ENCODE assay signal across 1 cellular context in the genomic region with DNA sequence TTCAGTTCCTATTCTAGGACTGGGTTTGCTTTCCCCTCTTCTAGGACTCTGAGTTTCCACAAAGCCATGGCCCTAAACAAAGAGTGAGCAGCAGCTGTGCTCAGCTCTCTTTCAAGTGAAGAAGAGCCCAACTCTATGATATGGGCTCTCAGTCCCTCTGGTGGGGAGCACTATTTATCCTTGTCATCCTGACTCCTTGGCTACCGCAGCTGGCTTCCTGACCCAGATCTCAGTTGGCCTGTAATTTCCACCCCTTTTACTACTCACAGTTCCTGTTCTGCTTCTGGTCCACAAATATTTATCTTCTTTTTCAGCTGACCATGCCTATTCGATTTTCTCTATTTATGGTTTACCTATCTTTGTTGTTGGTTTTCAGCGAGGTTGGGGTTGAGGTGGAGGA.
TF ChIP-seq lines count a peak whose summit lies in the region.

No MANE protein-coding gene starts in this region.

TF ChIP-seq in HepG2, 621 proteins besides CTCF, POLR2A, EP300 and RAD21:
- TF ChIP-seq, protein P1, sequence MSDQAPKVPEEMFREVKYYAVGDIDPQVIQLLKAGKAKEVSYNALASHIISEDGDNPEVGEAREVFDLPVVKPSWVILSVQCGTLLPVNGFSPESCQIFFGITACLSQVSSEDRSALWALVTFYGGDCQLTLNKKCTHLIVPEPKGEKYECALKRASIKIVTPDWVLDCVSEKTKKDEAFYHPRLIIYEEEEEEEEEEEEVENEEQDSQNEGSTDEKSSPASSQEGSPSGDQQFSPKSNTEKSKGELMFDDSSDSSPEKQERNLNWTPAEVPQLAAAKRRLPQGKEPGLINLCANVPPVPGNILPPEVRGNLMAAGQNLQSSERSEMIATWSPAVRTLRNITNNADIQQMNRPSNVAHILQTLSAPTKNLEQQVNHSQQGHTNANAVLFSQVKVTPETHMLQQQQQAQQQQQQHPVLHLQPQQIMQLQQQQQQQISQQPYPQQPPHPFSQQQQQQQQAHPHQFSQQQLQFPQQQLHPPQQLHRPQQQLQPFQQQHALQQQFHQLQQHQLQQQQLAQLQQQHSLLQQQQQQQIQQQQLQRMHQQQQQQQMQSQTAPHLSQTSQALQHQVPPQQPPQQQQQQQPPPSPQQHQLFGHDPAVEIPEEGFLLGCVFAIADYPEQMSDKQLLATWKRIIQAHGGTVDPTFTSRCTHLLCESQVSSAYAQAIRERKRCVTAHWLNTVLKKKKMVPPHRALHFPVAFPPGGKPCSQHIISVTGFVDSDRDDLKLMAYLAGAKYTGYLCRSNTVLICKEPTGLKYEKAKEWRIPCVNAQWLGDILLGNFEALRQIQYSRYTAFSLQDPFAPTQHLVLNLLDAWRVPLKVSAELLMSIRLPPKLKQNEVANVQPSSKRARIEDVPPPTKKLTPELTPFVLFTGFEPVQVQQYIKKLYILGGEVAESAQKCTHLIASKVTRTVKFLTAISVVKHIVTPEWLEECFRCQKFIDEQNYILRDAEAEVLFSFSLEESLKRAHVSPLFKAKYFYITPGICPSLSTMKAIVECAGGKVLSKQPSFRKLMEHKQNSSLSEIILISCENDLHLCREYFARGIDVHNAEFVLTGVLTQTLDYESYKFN (CRISPR knock-in tag; conservative IDR thresholded peaks at IDR 0.05) = peak; percentile 40; the same call in 1 of the 2 replicates
- TF ChIP-seq, protein P2, sequence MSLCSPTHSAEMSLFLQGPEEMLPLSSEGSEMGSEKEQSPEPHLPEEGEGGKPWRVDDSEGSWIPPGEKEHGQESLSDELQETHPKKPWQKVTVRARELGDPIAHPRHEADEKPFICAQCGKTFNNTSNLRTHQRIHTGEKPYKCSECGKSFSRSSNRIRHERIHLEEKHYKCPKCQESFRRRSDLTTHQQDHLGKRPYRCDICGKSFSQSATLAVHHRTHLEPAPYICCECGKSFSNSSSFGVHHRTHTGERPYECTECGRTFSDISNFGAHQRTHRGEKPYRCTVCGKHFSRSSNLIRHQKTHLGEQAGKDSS (CRISPR knock-in tag; IDR thresholded peaks at IDR 0.05; ENCODE audit: borderline replicate concordance, low read depth) = no peak
- TF ChIP-seq SP1 (IDR thresholded peaks at IDR 0.05) = no peak
- no peak for TF ChIP-seq SP1 (CRISPR knock-in tag; IDR thresholded peaks at IDR 0.05)
- no peak for TF ChIP-seq ZNF775 (CRISPR knock-in tag; IDR thresholded peaks at IDR 0.05; ENCODE audit: borderline replicate concordance)
- TF ChIP-seq ZNF263 (CRISPR knock-in tag; IDR thresholded peaks at IDR 0.05) = peak; percentile 58; the same call in 1 of the 2 replicates
- no peak for TF ChIP-seq XBP1 (CRISPR knock-in tag; IDR thresholded peaks at IDR 0.05)
TF ChIP-seq in HepG2: peak in this region for 2.
